ENCODE assay signal across 11 cellular contexts in the genomic region with DNA sequence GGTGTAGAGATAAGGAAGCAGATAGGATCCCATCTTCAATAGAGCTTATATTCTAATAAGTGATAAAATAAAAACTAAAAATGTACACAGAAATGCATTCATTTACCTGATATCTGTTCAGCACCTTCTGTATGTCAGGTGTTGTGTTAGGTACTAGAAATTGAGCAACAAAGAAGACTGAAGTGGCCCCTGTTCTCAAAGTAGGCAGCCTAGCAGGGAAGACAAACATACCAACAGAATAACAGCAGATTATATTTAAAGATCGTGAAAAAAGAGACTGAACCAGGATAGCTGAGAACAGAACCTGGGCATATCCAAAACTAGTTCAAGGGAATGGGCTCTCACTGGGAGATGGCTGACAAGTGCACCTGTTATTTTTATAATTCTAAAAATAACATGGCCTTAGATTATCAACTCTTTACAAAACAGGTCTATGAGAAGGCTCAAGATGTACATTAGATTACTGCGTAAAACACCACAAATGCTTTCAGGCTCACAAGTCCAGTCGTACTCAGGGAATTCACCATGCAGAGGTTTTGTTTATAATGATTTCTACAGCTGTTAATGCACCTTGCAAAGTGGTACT. TPM values are rescaled to one million over a fixed set of nuclear protein-coding genes. Genes with fewer than 3 reads are reported as not detected.
DNase-seq lines count a peak whose midpoint lies in the region; ATAC-seq and TF ChIP-seq lines count a peak whose summit lies in the region.
"Had no signal": no experiment of that assay in that cellular context is flagged by ENCODE, and none has a peak within 500 bp of the region (broad histone marks: within the 10 kb centered on the region; RNA-seq: fewer than 3 reads in every experiment).

No MANE protein-coding gene starts in this region.

- H3K9me3 Mint-ChIP-seq in stimulated activated naive CD8-positive, alpha-beta T cell treated with anti-CD3 and anti-CD28 coated beads, Interleukin-15, Interleukin-2, amounts not matched to agents 100 ng/mL and 50 ng/mL, for 24 hours = no peaks in the 10 kb centered on the region
- H3K9me3 Mint-ChIP-seq in stimulated activated naive CD8-positive, alpha-beta T cell treated with anti-CD3 and anti-CD28 coated beads, Interleukin-15, amount 100 ng/mL, for 72 hours = no peaks in the 10 kb centered on the region
- H3K9me3 Mint-ChIP-seq in chondrocyte (ENCODE audit: low read depth) = peaks cover 3% of the 10 kb centered on the region

- H3K27ac ChIP-seq in MM.1S (ENCODE audit: low read length) = no peak overlapping the region

- no peak for DNase-seq in stimulated activated naive CD8-positive, alpha-beta T cell treated with anti-CD3 and anti-CD28 coated beads, Interleukin-15, amount 100 ng/mL, for 72 hours
- DNase-seq in chondrocyte (ENCODE audit: low spot score) = no peak
- DNase-seq in myocyte (ENCODE audit: low read depth) = peak; percentile 54
- no peak for DNase-seq in HK-2 (ENCODE audit: unreplicated experiment)
- DNase-seq in MM.1S = no peak
- no peak for DNase-seq in NCI-H2081 (lab: John Stamatoyannopoulos, UW)
- no peak for DNase-seq in H4 (ENCODE audit: low spot score)
- DNase-seq: cortex of kidney, kidney, NCI-H1694 treated with DMSO at 0.1 percent for 48 hours had no signal

- H3K9me2 ChIP-seq in MM.1S (replicated peaks; ENCODE audit: insufficient read depth, low read length) = no peaks in the 10 kb centered on the region

- H3K27me3 Mint-ChIP-seq in stimulated activated naive CD8-positive, alpha-beta T cell treated with anti-CD3 and anti-CD28 coated beads, Interleukin-15, Interleukin-2, amounts not matched to agents 100 ng/mL and 50 ng/mL, for 24 hours = no peaks in the 10 kb centered on the region
- no peaks in the 10 kb centered on the region for H3K27me3 Mint-ChIP-seq in stimulated activated naive CD8-positive, alpha-beta T cell treated with anti-CD3 and anti-CD28 coated beads, Interleukin-15, amount 100 ng/mL, for 72 hours
- H3K27me3 Mint-ChIP-seq in chondrocyte (ENCODE audit: low read depth) = no peaks in the 10 kb centered on the region

- peak overlapping the region; percentile 68 for H3K4me3 Mint-ChIP-seq in stimulated activated naive CD8-positive, alpha-beta T cell treated with anti-CD3 and anti-CD28 coated beads, Interleukin-15, Interleukin-2, amounts not matched to agents 100 ng/mL and 50 ng/mL, for 24 hours
- H3K4me3 Mint-ChIP-seq in stimulated activated naive CD8-positive, alpha-beta T cell treated with anti-CD3 and anti-CD28 coated beads, Interleukin-15, amount 100 ng/mL, for 72 hours = no peak overlapping the region
- no peak overlapping the region for H3K4me3 Mint-ChIP-seq in chondrocyte (ENCODE audit: unreplicated experiment)

- H3K79me2 ChIP-seq in MM.1S (ENCODE audit: low read length) = peaks cover 92% of the 10 kb centered on the region

- no peak overlapping the region for H3K4me3 ChIP-seq in MM.1S (ENCODE audit: low read length)

- H3F3A ChIP-seq in MM.1S (ENCODE audit: insufficient read depth, low read length) = peaks cover 4% of the 10 kb centered on the region; the same call in 1 of the 2 replicates

- TF ChIP-seq CTCF in chondrocyte (IDR thresholded peaks at IDR 0.05) (no peak), MM.1S (IDR thresholded peaks at IDR 0.05; ENCODE audit: low read length) (no peak)

- H3K27ac Mint-ChIP-seq in stimulated activated naive CD8-positive, alpha-beta T cell treated with anti-CD3 and anti-CD28 coated beads, Interleukin-15, Interleukin-2, amounts not matched to agents 100 ng/mL and 50 ng/mL, for 24 hours = peak overlapping the region; percentile 93
- peak overlapping the region in 1 of 2 donors; percentile 86 for H3K27ac Mint-ChIP-seq in stimulated activated naive CD8-positive, alpha-beta T cell treated with anti-CD3 and anti-CD28 coated beads, Interleukin-15, amount 100 ng/mL, for 72 hours
- peak overlapping the region; percentile 95 for H3K27ac Mint-ChIP-seq in chondrocyte (ENCODE audit: unreplicated experiment)

- H3K4me2 ChIP-seq in MM.1S (ENCODE audit: low read depth, low read length) = no peak overlapping the region

- H3K9me3 ChIP-seq in MM.1S (replicated peaks; ENCODE audit: insufficient read depth, low read length) = no peaks in the 10 kb centered on the region

- peaks cover 6% of the 10 kb centered on the region; the same call in 1 of the 2 replicates for H3K36me3 ChIP-seq in MM.1S (replicated peaks; ENCODE audit: insufficient read depth, low read length)

- peaks cover 31% of the 10 kb centered on the region for H3K4me1 ChIP-seq in MM.1S (ENCODE audit: low read length)

- peaks cover 24% of the 10 kb centered on the region for H3K36me3 Mint-ChIP-seq in stimulated activated naive CD8-positive, alpha-beta T cell treated with anti-CD3 and anti-CD28 coated beads, Interleukin-15, Interleukin-2, amounts not matched to agents 100 ng/mL and 50 ng/mL, for 24 hours (ENCODE audit: low read depth)
- peaks cover 1% of the 10 kb centered on the region for H3K36me3 Mint-ChIP-seq in chondrocyte (ENCODE audit: low read depth)

- H4K20me1 ChIP-seq in MM.1S (ENCODE audit: insufficient read depth, low read length) = no peaks in the 10 kb centered on the region

- no peak for ATAC-seq in stimulated activated naive CD8-positive, alpha-beta T cell treated with anti-CD3 and anti-CD28 coated beads, Interleukin-15, amount 100 ng/mL, for 72 hours

- no peak overlapping the region for H2AFZ ChIP-seq in MM.1S (ENCODE audit: low read length)

- no peaks in the 10 kb centered on the region for H3K27me3 ChIP-seq in MM.1S (replicated peaks; ENCODE audit: insufficient read depth, low read length)

- H3K9ac ChIP-seq in MM.1S (ENCODE audit: low read length) = no peak overlapping the region

- peaks cover 60% of the 10 kb centered on the region for H3K4me1 Mint-ChIP-seq in stimulated activated naive CD8-positive, alpha-beta T cell treated with anti-CD3 and anti-CD28 coated beads, Interleukin-15, Interleukin-2, amounts not matched to agents 100 ng/mL and 50 ng/mL, for 24 hours (ENCODE audit: low read depth)
- H3K4me1 Mint-ChIP-seq in stimulated activated naive CD8-positive, alpha-beta T cell treated with anti-CD3 and anti-CD28 coated beads, Interleukin-15, amount 100 ng/mL, for 72 hours = peaks cover 58% of the 10 kb centered on the region
- H3K4me1 Mint-ChIP-seq in chondrocyte (ENCODE audit: low read depth) = peaks cover 63% of the 10 kb centered on the region

RNA-seq across cellular contexts. Expression of a gene that starts 16.3 kb away (rescaled TPM):
- total RNA-seq in chondrocyte (64.2 to 79.4 TPM (median 75.8 TPM) in 3 replicates), myocyte (89.3 and 92.2 TPM in 2 replicates)
- 25.1 TPM for polyA plus RNA-seq in myocyte (2012)
- total RNA-seq in H4 (2014; rRNA removed; shearing (Covaris generic)) = 30.9 and 37.6 TPM in 2 replicates
